9 cellular contexts compared by ENCODE assay signal in the genomic region with DNA sequence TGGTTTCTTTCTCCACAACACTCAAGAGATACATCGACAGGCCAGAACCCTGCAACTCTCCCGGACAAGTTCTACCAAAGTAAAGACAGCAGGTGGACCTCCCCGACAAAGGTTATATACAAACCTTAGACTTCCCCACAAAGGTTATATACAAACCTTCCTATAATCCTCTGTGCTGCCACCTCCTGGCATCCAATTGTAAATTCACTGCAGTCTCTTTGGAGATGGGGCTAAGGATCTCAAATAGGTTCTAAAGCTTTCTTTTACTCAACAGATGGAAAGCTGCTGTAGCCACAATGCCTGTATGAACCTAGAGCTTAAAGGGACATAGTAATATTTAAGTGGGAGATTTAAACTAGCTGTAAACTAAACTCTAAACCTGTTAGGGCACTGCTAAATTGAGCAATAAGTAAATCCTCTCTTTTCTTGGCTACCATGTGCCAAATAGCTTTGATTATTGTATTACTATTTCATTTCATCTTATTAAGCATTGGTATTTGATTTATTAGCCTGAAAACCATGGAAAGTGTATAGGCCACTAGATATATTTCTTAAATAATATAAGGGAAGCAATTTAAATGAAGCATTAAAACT. TPM values are rescaled to one million over a fixed set of nuclear protein-coding genes. Genes with fewer than 3 reads are reported as not detected.
A peak's percentile ranks its signal among the peaks of the same experiment; 100 is the strongest.
DNase-seq lines count a peak whose midpoint lies in the region; ATAC-seq, FAIRE-seq and TF ChIP-seq lines count a peak whose summit lies in the region.
"Had no signal": no experiment of that assay in that cellular context is flagged by ENCODE, and none has a peak within 500 bp of the region (broad histone marks: within the 10 kb centered on the region; RNA-seq: fewer than 3 reads in every experiment).

No MANE protein-coding gene starts in this region.

- H2BK15ac ChIP-seq in H1 (ENCODE audit: low read length), result no peak overlapping the region

- no peak for TF ChIP-seq EP300 in H1 (IDR thresholded peaks at IDR 0.05; ENCODE audit: borderline replicate concordance in 1 of 2, low read depth in 2 of 2, low read length in 2 of 2)

- FAIRE-seq in GM12892 (lab: Jason Lieb, UNC) (peak; percentile 89), H1 (lab: Jason Lieb, UNC) (peak; percentile 97)

- H3K36me3 ChIP-seq in H1 (ENCODE audit: control insufficient read depth in 2 of 4, insufficient read depth in 4 of 4, low read length in 3 of 4) (no peaks in the 10 kb centered on the region), MG63 (no peaks in the 10 kb centered on the region)

- H3K27me3 Mint-ChIP-seq in WTC11 (ENCODE audit: low read depth), result no peaks in the 10 kb centered on the region
- H3K27me3 Mint-ChIP-seq in nephron (ENCODE audit: low read depth), result peaks cover 4% of the 10 kb centered on the region

- no peaks in the 10 kb centered on the region for H3K23me2 ChIP-seq in H1 (ENCODE audit: low read depth, low read length)

- POLR2A ChIA-PET in WTC11 (lab: Charles Lee) (no interaction called here), H1 (lab: Charles Lee; ENCODE audit: partially characterized antibody) (interaction anchor here (0.5 to 2.8 kb wide), 8 partner anchors 9 to 184 kb away, joined by 3 to 7 read pairs (median 6); no protein-coding TSS in a partner anchor)

- no peak overlapping the region for H2BK20ac ChIP-seq in H1 (ENCODE audit: low read length)

- no peak overlapping the region for H3K9ac ChIP-seq in H1 (replicated peaks in 1 of 4; ENCODE audit: extremely low read depth in 1 of 4, low read depth in 3 of 4, low read length in 3 of 4)

- no peak overlapping the region for H3K18ac ChIP-seq in H1 (ENCODE audit: extremely low read depth, low read length)

- ATAC-seq in HG02678 (IDR thresholded peaks at IDR 0.05; ENCODE audit: unreplicated experiment) (peak; percentile 90), WTC11 (peak; percentile 98)

- H4K91ac ChIP-seq in H1 (replicated peaks; ENCODE audit: insufficient read length, low read length), result no peak overlapping the region

- no peak overlapping the region for H2BK12ac ChIP-seq in H1 (ENCODE audit: low read depth, low read length)

- H2BK5ac ChIP-seq in H1 (ENCODE audit: low read depth, low read length), result no peak overlapping the region

- H3K27me3 ChIP-seq in H1 (replicated peaks in 1 of 4; ENCODE audit: control insufficient read depth in 3 of 4, extremely low read depth in 1 of 4, insufficient read depth in 3 of 4, low read length in 3 of 4), result no peaks in the 10 kb centered on the region
- no peaks in the 10 kb centered on the region for H3K27me3 ChIP-seq in MG63

- H3K9me3 ChIP-seq in H1 (ENCODE audit: insufficient read depth in 2 of 2, low read depth in 1 of 2, low read length in 1 of 2) (no peaks in the 10 kb centered on the region), MG63 (no peaks in the 10 kb centered on the region)

- H4K5ac ChIP-seq in H1 (ENCODE audit: insufficient read length, low read depth, low read length), result no peak overlapping the region

- no peak overlapping the region for H2BK120ac ChIP-seq in H1 (replicated peaks; ENCODE audit: low read depth, low read length)

- H3K36me3 Mint-ChIP-seq in WTC11 (0 out of 2 replicates have a peak, but pooled peaks cover 2% of the 10 kb centered on the region), nephron (ENCODE audit: low read depth) (no peaks in the 10 kb centered on the region)

- H3K27ac Mint-ChIP-seq in WTC11, result no peak overlapping the region
- H3K27ac Mint-ChIP-seq in nephron, result no peak overlapping the region

- no peaks in the 10 kb centered on the region for H3K4me1 Mint-ChIP-seq in WTC11
- no peaks in the 10 kb centered on the region for H3K4me1 Mint-ChIP-seq in nephron

- no peak overlapping the region for H3K4ac ChIP-seq in H1 (replicated peaks; ENCODE audit: insufficient read length, low read depth, low read length)

- H3K4me1 ChIP-seq in H1 (replicated peaks in 1 of 4; ENCODE audit: control insufficient read depth in 3 of 4, insufficient read depth in 4 of 4, low read length in 3 of 4), result no peaks in the 10 kb centered on the region

- no peak overlapping the region for H3K23ac ChIP-seq in H1 (ENCODE audit: insufficient read length)

- 55% methylated on average over 3 of the region's 3 CpGs; no CpG with 5 or more reads in 1 of the 2 experiments for WGBS in H1 (ENCODE audit: extremely low coverage in 1 of 2, insufficient coverage in 1 of 2, insufficient read length in 1 of 2, insufficient replicate concordance in 2 of 2, low coverage in 1 of 2, low lambda C conversion rate in 2 of 2, missing lambda C conversion rate in 1 of 2), 2 experiments

- no peaks in the 10 kb centered on the region for H3K79me2 ChIP-seq in H1 (ENCODE audit: control insufficient read depth in 1 of 2, insufficient read depth in 2 of 2, low read length in 2 of 2)

- TF ChIP-seq RAD21 in H1 (IDR thresholded peaks at IDR 0.05 in 1 of 2, conservative IDR thresholded peaks at IDR 0.05 in 1 of 2; ENCODE audit: low read depth in 2 of 2, low read length in 2 of 2), result peak; percentile 55 to 58

- H3K4me2 ChIP-seq in H1 (ENCODE audit: insufficient read depth in 1 of 2, low read depth in 2 of 2, low read length in 2 of 2), result no peak overlapping the region

- H3K27ac ChIP-seq in H1 (ENCODE audit: low read depth, low read length), result no peak overlapping the region
- H3K27ac ChIP-seq: SK-N-MC had no signal

- H3K14ac ChIP-seq in H1 (ENCODE audit: insufficient read length), result no peak overlapping the region

- CTCF ChIA-PET in WTC11 (lab: Charles Lee) (interaction anchor here (0.5 to 2.6 kb wide), 24 partner anchors 9 to 622 kb away, joined by 3 to 23 read pairs (median 5); partner anchors contain the start of genes MREG, PECR and TMEM169), H1 (lab: Charles Lee; ENCODE audit: partially characterized antibody) (interaction anchor here (0.6 to 12.0 kb wide), 26 partner anchors 8 to 1211 kb away, joined by 3 to 165 read pairs (median 4); partner anchors contain the start of gene MREG)

- no peak overlapping the region for H2AFZ ChIP-seq in H1 (ENCODE audit: low read length)

- no peaks in the 10 kb centered on the region for H4K20me1 ChIP-seq in H1 (replicated peaks in 1 of 2; ENCODE audit: control insufficient read depth in 1 of 2, insufficient read depth in 2 of 2, low read length in 2 of 2)

- TF ChIP-seq POLR2A in GM12892 (IDR thresholded peaks at IDR 0.05; ENCODE audit: low read depth, low read length) (no peak), NB4 (IDR thresholded peaks at IDR 0.05; ENCODE audit: extremely low read depth, insufficient read length) (no peak), H1 (IDR thresholded peaks at IDR 0.05; ENCODE audit: control extremely low read depth in 1 of 2, low read depth in 2 of 2, low read length in 2 of 2) (no peak)

- no peaks in the 10 kb centered on the region for H3K79me1 ChIP-seq in H1 (ENCODE audit: low read depth, low read length)

- H4K8ac ChIP-seq in H1 (ENCODE audit: extremely low read depth, insufficient read depth, low read length), result no peak overlapping the region

- DNase-seq in AG20443 (ENCODE audit: low spot score), result peak; percentile 73
- DNase-seq in GM12892 (ENCODE audit: insufficient read length), result peak; percentile 32
- peak; percentile 66 for DNase-seq in NB4 (ENCODE audit: low read depth)
- peak; percentile 53 for DNase-seq in WTC11 (ENCODE audit: low spot score)
- DNase-seq in H1 (ENCODE audit: low read depth in 1 of 2, low spot score in 2 of 2), result peak; percentile 31 to 70
- DNase-seq in MG63, result no peak

- TF ChIP-seq CTCF in NB4 (IDR thresholded peaks at IDR 0.05; ENCODE audit: low read depth, low read length), result peak; percentile 76
- TF ChIP-seq CTCF in WTC11 (IDR thresholded peaks at IDR 0.05), result peak; percentile 46
- peak in 2 of 3 experiments; percentile 67 to 74; a peak in 3 of 4 replicates for TF ChIP-seq CTCF in H1 (IDR thresholded peaks at IDR 0.05; ENCODE audit: control extremely low read depth in 1 of 3, insufficient read depth in 1 of 3, low read depth in 1 of 3, low read length in 3 of 3)
- TF ChIP-seq CTCF in nephron (IDR thresholded peaks at IDR 0.05; ENCODE audit: unreplicated experiment in 3 of 3), result peak; percentile 60 to 70 (median 70)

- H3K4me3 Mint-ChIP-seq in WTC11 (no peak overlapping the region), nephron (no peak overlapping the region)

- H3K9me3 Mint-ChIP-seq in WTC11, result no peaks in the 10 kb centered on the region
- no peaks in the 10 kb centered on the region for H3K9me3 Mint-ChIP-seq in nephron

- no peak overlapping the region for H2AK5ac ChIP-seq in H1 (ENCODE audit: low read depth, low read length)

- H3K56ac ChIP-seq in H1 (replicated peaks; ENCODE audit: insufficient read length, low read depth, low read length), result no peak overlapping the region

- H3K4me3 ChIP-seq in NB4 (ENCODE audit: low read depth, low read length) (no peak overlapping the region), H1 (ENCODE audit: extremely low read depth in 1 of 4, insufficient read depth in 2 of 4, low read depth in 3 of 4, low read length in 4 of 4) (no peak overlapping the region), MG63 (no peak overlapping the region)
- H3K4me3 ChIP-seq: SK-N-MC had no signal

RNA-seq across cellular contexts. Expression of gene MREG, which starts 9.8 kb away (rescaled TPM):
- 34.5 TPM for polyA plus RNA-seq in GM12892 (2012; ENCODE audit: missing spikeins)
- total RNA-seq in WTC11 (2021), result 22.4 to 23.8 TPM (median 23.0 TPM) in 3 replicates
- 28.4 and 31.9 TPM in 2 replicates for total RNA-seq in H1 (2021; fragmentation: NEBNext Ultra II Directional; extraction: Animal tissue kit (Norgen Biotek cat#: 25700))
- 5.7 and 7.5 TPM in 2 replicates for polyA plus RNA-seq in H1 (2011; rRNA removed)
- polyA plus RNA-seq in H1 (2011; cell fraction: cytosol; rRNA removed), result 9.8 TPM
- polyA plus RNA-seq in H1 (2011; cell fraction: nucleus; rRNA removed), result 10.7 TPM
- 15.4 to 24.4 TPM (median 17.9 TPM) in 4 replicates for polyA plus RNA-seq in H1 (2012, experiment 1 of 2)
- 13.0 TPM for polyA plus RNA-seq in H1 (2012, experiment 2 of 2)
- polyA plus RNA-seq in H1 (2013, experiment 1 of 2), result 14.0 TPM
- 13.2 TPM for polyA plus RNA-seq in H1 (2013, experiment 2 of 2)
- 14.5 and 20.8 TPM in 2 replicates for polyA minus RNA-seq in H1 (2011; rRNA and poly(A)+ RNA removed)
- 11.8 TPM for polyA minus RNA-seq in H1 (2011; cell fraction: cytosol; rRNA and poly(A)+ RNA removed)
- 18.4 TPM for polyA minus RNA-seq in H1 (2011; cell fraction: nucleus; rRNA and poly(A)+ RNA removed)
- 2.1 and 4.7 TPM in 2 replicates for total RNA-seq in MG63 (2014; rRNA removed; shearing (Covaris generic); ENCODE audit: low replicate concordance)

RNA-seq across cellular contexts. Expression of gene PECR, which starts 58.5 kb away (rescaled TPM):
- polyA plus RNA-seq in GM12892 (2012; ENCODE audit: missing spikeins), result 23.6 TPM
- total RNA-seq in WTC11 (2021), result 13.9 to 21.3 TPM (median 19.6 TPM) in 3 replicates
- 17.5 and 19.2 TPM in 2 replicates for total RNA-seq in H1 (2021; fragmentation: NEBNext Ultra II Directional; extraction: Animal tissue kit (Norgen Biotek cat#: 25700))
- polyA plus RNA-seq in H1 (2011; rRNA removed), result 15.3 and 15.9 TPM in 2 replicates
- 15.0 TPM for polyA plus RNA-seq in H1 (2011; cell fraction: cytosol; rRNA removed)
- polyA plus RNA-seq in H1 (2011; cell fraction: nucleus; rRNA removed), result 25.3 TPM
- polyA plus RNA-seq in H1 (2012, experiment 1 of 2), result 17.2 to 20.7 TPM (median 17.4 TPM) in 4 replicates
- 11.2 TPM for polyA plus RNA-seq in H1 (2012, experiment 2 of 2)
- polyA plus RNA-seq in H1 (2013, experiment 1 of 2), result 9.3 TPM
- polyA plus RNA-seq in H1 (2013, experiment 2 of 2), result 8.6 TPM
- polyA minus RNA-seq in H1 (2011; rRNA and poly(A)+ RNA removed), result 28.2 and 53.7 TPM in 2 replicates
- 12.9 TPM for polyA minus RNA-seq in H1 (2011; cell fraction: cytosol; rRNA and poly(A)+ RNA removed)
- 27.9 TPM for polyA minus RNA-seq in H1 (2011; cell fraction: nucleus; rRNA and poly(A)+ RNA removed)
- total RNA-seq in MG63 (2014; rRNA removed; shearing (Covaris generic); ENCODE audit: low replicate concordance), result 15.9 and 19.3 TPM in 2 replicates

RNA-seq across cellular contexts. Expression of gene TMEM169, which starts 58.6 kb away (rescaled TPM):
- polyA plus RNA-seq in GM12892 (2012; ENCODE audit: missing spikeins), result 0.32 TPM
- total RNA-seq in WTC11 (2021), result 1.8 to 3.5 TPM (median 3.3 TPM) in 3 replicates
- total RNA-seq in H1 (2021; fragmentation: NEBNext Ultra II Directional; extraction: Animal tissue kit (Norgen Biotek cat#: 25700)), result 2.4 and 2.5 TPM in 2 replicates
- polyA plus RNA-seq in H1 (2011; rRNA removed), result 0.41 and 0.75 TPM in 2 replicates
- polyA plus RNA-seq in H1 (2011; cell fraction: cytosol; rRNA removed), result 0.89 TPM
- 0.77 TPM for polyA plus RNA-seq in H1 (2011; cell fraction: nucleus; rRNA removed)
- 1.1 to 2.0 TPM (median 1.7 TPM) in 4 replicates for polyA plus RNA-seq in H1 (2012, experiment 1 of 2)
- polyA plus RNA-seq in H1 (2012, experiment 2 of 2), result 0.60 TPM
- polyA plus RNA-seq in H1 (2013, experiment 1 of 2), result 3.5 TPM
- polyA plus RNA-seq in H1 (2013, experiment 2 of 2), result 3.3 TPM
- 0.68 and 4.0 TPM in 2 replicates for polyA minus RNA-seq in H1 (2011; rRNA and poly(A)+ RNA removed)
- 3.1 TPM for polyA minus RNA-seq in H1 (2011; cell fraction: cytosol; rRNA and poly(A)+ RNA removed)
- polyA minus RNA-seq in H1 (2011; cell fraction: nucleus; rRNA and poly(A)+ RNA removed), result 0.80 TPM
- total RNA-seq in MG63 (2014; rRNA removed; shearing (Covaris generic); ENCODE audit: low replicate concordance), result not detected in 2 replicates
